25 cellular contexts compared by ENCODE assay signal in genomic region chr10:124219655-124220054, GRCh38.
DNase-seq lines count a peak whose midpoint lies in the region; FAIRE-seq and TF ChIP-seq lines count a peak whose summit lies in the region.
"Had no signal": no experiment of that assay in that cellular context is flagged by ENCODE, and none has a peak within 500 bp of the region (broad histone marks: within the 10 kb centered on the region; RNA-seq: fewer than 3 reads in every experiment).

No MANE protein-coding gene starts in this region.

- FAIRE-seq in H1 (lab: Jason Lieb, UNC), result no peak
- FAIRE-seq: A549, GM12878, GM12892, GM18507 had no signal

- WGBS in H1 (ENCODE audit: extremely low coverage in 1 of 2, insufficient coverage in 1 of 2, insufficient read length in 1 of 2, insufficient replicate concordance in 2 of 2, low coverage in 1 of 2, low lambda C conversion rate in 2 of 2, missing lambda C conversion rate in 1 of 2), 2 experiments, result 72% methylated on average over 7 of the region's 7 CpGs; no CpG with 5 or more reads in 1 of the 2 experiments
- 77% methylated on average over 7 of the region's 7 CpGs for WGBS in mesenchymal stem cell
- no CpG with 5 or more reads among the region's 7 CpGs for WGBS in neuronal stem cell (ENCODE audit: extremely low coverage in 2 of 2, insufficient read length in 2 of 2, insufficient replicate concordance in 1 of 2), 2 donors

- no peak overlapping the region for H3K27ac ChIP-seq in H1 (ENCODE audit: low read depth, low read length)
- no peak overlapping the region for H3K27ac ChIP-seq in mesenchymal stem cell (ENCODE audit: low read length, poor library complexity, severe bottlenecking)
- H3K27ac ChIP-seq in neuronal stem cell (replicated peaks; ENCODE audit: low read length), result no peak overlapping the region
- H3K27ac ChIP-seq in left ventricle myocardium inferior (replicated peaks), result no peak overlapping the region
- H3K27ac ChIP-seq: 22Rv1, A549, C4-2B had no signal

- no peaks in the 10 kb centered on the region for H4K20me1 ChIP-seq in H1 (replicated peaks in 1 of 2; ENCODE audit: control insufficient read depth in 1 of 2, insufficient read depth in 2 of 2, low read length in 2 of 2)
- H4K20me1 ChIP-seq: BLaER1 treated with 17β-estradiol and CSF1 and Interleukin-3, amounts not matched to agents 10 nM and 100 nM had no signal

- POLR2A ChIA-PET in H1 (lab: Charles Lee; ENCODE audit: partially characterized antibody), result no interaction called here

- H2BK20ac ChIP-seq in H1 (ENCODE audit: low read length), result no peak overlapping the region

- H3K27me3 ChIP-seq in H1 (replicated peaks in 1 of 4; ENCODE audit: control insufficient read depth in 3 of 4, extremely low read depth in 1 of 4, insufficient read depth in 3 of 4, low read length in 3 of 4) (no peaks in the 10 kb centered on the region; a peak in 2 of 7 replicates), mesenchymal stem cell (ENCODE audit: control insufficient read depth in 1 of 2, insufficient read depth in 1 of 2, low read length in 2 of 2) (peaks cover 0 to 71% of the 10 kb centered on the region in 2 experiments), neuronal stem cell (ENCODE audit: control insufficient read depth in 3 of 3, insufficient read depth in 3 of 3, low read depth in 1 of 3, low read length in 3 of 3) (peaks cover 0 to 2% (median 0%) of the 10 kb centered on the region in 3 experiments), left ventricle myocardium inferior (ENCODE audit: low read depth) (peaks cover 60% of the 10 kb centered on the region)

- no peak for TF ChIP-seq POLR2A in H1 (IDR thresholded peaks at IDR 0.05; ENCODE audit: control extremely low read depth in 1 of 2, low read depth in 2 of 2, low read length in 2 of 2)

- H2AK5ac ChIP-seq in H1 (ENCODE audit: low read depth, low read length) (no peak overlapping the region), mesenchymal stem cell (ENCODE audit: low read length, severe bottlenecking) (peak overlapping the region; percentile 8), neuronal stem cell (ENCODE audit: low read depth, low read length) (peak overlapping the region; percentile 26)

- H2BK15ac ChIP-seq in H1 (ENCODE audit: low read length), result no peak overlapping the region
- no peak overlapping the region for H2BK15ac ChIP-seq in mesenchymal stem cell (ENCODE audit: low read depth, poor library complexity, severe bottlenecking)
- no peak overlapping the region for H2BK15ac ChIP-seq in neuronal stem cell (ENCODE audit: low read length)

- H3K4me2 ChIP-seq in H1 (ENCODE audit: insufficient read depth in 1 of 2, low read depth in 2 of 2, low read length in 2 of 2), result no peak overlapping the region
- no peak overlapping the region for H3K4me2 ChIP-seq in mesenchymal stem cell (ENCODE audit: low read length, poor library complexity, severe bottlenecking)
- H3K4me2 ChIP-seq in neuronal stem cell (ENCODE audit: insufficient read depth, low read length, poor library complexity, severe bottlenecking), result no peak overlapping the region
- H3K4me2 ChIP-seq: A549 had no signal

- CTCF ChIA-PET in H1 (lab: Charles Lee; ENCODE audit: partially characterized antibody), result interaction anchor here (0.7 to 3.9 kb wide), 12 partner anchors 12 to 225 kb away, joined by 3 to 46 read pairs (median 5); no protein-coding TSS in a partner anchor

- H3K4me1 ChIP-seq in H1 (replicated peaks in 1 of 4; ENCODE audit: control insufficient read depth in 3 of 4, insufficient read depth in 4 of 4, low read length in 3 of 4) (peaks cover 0 to 8% (median 6%) of the 10 kb centered on the region in 4 experiments; a peak in 3 of 7 replicates), mesenchymal stem cell (ENCODE audit: control insufficient read depth, insufficient read depth, low read depth, low read length) (peaks cover 32% of the 10 kb centered on the region), neuronal stem cell (ENCODE audit: control insufficient read depth in 2 of 2, insufficient read depth in 1 of 2, low read depth in 1 of 2, low read length in 2 of 2) (peaks cover 0 to 5% of the 10 kb centered on the region in 2 donors), left ventricle myocardium inferior (peaks cover 24% of the 10 kb centered on the region)
- H3K4me1 ChIP-seq: A549 had no signal

- H3K9ac ChIP-seq in H1 (replicated peaks in 1 of 4; ENCODE audit: extremely low read depth in 1 of 4, low read depth in 3 of 4, low read length in 3 of 4) (no peak overlapping the region), mesenchymal stem cell (ENCODE audit: low read length) (no peak overlapping the region), neuronal stem cell (ENCODE audit: low read depth, low read length, poor library complexity) (no peak overlapping the region)

- H2AFZ ChIP-seq in H1 (ENCODE audit: low read length) (no peak overlapping the region), mesenchymal stem cell (ENCODE audit: low read depth, low read length) (no peak overlapping the region), neuronal stem cell (ENCODE audit: low read length) (no peak overlapping the region)

- H3K56ac ChIP-seq in H1 (replicated peaks; ENCODE audit: insufficient read length, low read depth, low read length), result no peak overlapping the region

- H3K23me2 ChIP-seq in H1 (ENCODE audit: low read depth, low read length), result no peaks in the 10 kb centered on the region

- no peaks in the 10 kb centered on the region for H3K79me2 ChIP-seq in H1 (ENCODE audit: control insufficient read depth in 1 of 2, insufficient read depth in 2 of 2, low read length in 2 of 2)

- intact Hi-C loops in left ventricle myocardium inferior (cut with micrococcal nuclease), result loop anchor here (10.0 kb wide), 1 partner anchor 65 kb away; no protein-coding TSS in a partner anchor

- H3K4me3 ChIP-seq in H1 (ENCODE audit: extremely low read depth in 1 of 4, insufficient read depth in 2 of 4, low read depth in 3 of 4, low read length in 4 of 4) (no peak overlapping the region), mesenchymal stem cell (ENCODE audit: insufficient read depth in 1 of 2, low read depth in 1 of 2, low read length in 2 of 2) (no peak overlapping the region), neuronal stem cell (ENCODE audit: low read length in 2 of 2) (no peak overlapping the region), left ventricle myocardium inferior (no peak overlapping the region)
- H3K4me3 ChIP-seq: A549; BLaER1 treated with 17β-estradiol and CSF1 and Interleukin-3, amounts not matched to agents 10 nM and 100 nM; GM12878 had no signal

- H3K14ac ChIP-seq in H1 (ENCODE audit: insufficient read length), result no peak overlapping the region
- no peak overlapping the region for H3K14ac ChIP-seq in mesenchymal stem cell (ENCODE audit: low read length in 2 of 2)
- H3K14ac ChIP-seq in neuronal stem cell (ENCODE audit: low read length), result no peak overlapping the region

- no peak overlapping the region; the same call in 1 of the 2 replicates for H2BK12ac ChIP-seq in H1 (ENCODE audit: low read depth, low read length)
- no peak overlapping the region for H2BK12ac ChIP-seq in mesenchymal stem cell (ENCODE audit: low read length in 2 of 2)
- no peak overlapping the region for H2BK12ac ChIP-seq in neuronal stem cell (ENCODE audit: low read length)

- H3K4ac ChIP-seq in H1 (replicated peaks; ENCODE audit: insufficient read length, low read depth, low read length), result no peak overlapping the region
- no peak overlapping the region for H3K4ac ChIP-seq in mesenchymal stem cell (ENCODE audit: low read depth in 1 of 2, low read length in 2 of 2)
- H3K4ac ChIP-seq in neuronal stem cell (ENCODE audit: low read length), result no peak overlapping the region

- no peaks in the 10 kb centered on the region for H3K9me3 ChIP-seq in H1 (ENCODE audit: insufficient read depth in 2 of 2, low read depth in 1 of 2, low read length in 1 of 2)
- H3K9me3 ChIP-seq in mesenchymal stem cell (ENCODE audit: control insufficient read depth, low read length), result no peaks in the 10 kb centered on the region
- no peaks in the 10 kb centered on the region for H3K9me3 ChIP-seq in neuronal stem cell (replicated peaks in 1 of 2; ENCODE audit: control insufficient read depth in 2 of 2, insufficient read depth in 1 of 2, low read depth in 1 of 2, low read length in 2 of 2)
- H3K9me3 ChIP-seq in left ventricle myocardium inferior (replicated peaks), result no peaks in the 10 kb centered on the region
- H3K9me3 ChIP-seq: A549 had no signal

- H3K36me3 ChIP-seq in H1 (ENCODE audit: control insufficient read depth in 2 of 4, insufficient read depth in 4 of 4, low read length in 3 of 4), result no peaks in the 10 kb centered on the region
- H3K36me3 ChIP-seq in mesenchymal stem cell (ENCODE audit: control insufficient read depth in 1 of 2, insufficient read depth in 2 of 2, low read depth in 1 of 2, low read length in 2 of 2), result no peaks in the 10 kb centered on the region
- H3K36me3 ChIP-seq in neuronal stem cell (replicated peaks in 1 of 2; ENCODE audit: control insufficient read depth in 2 of 2, insufficient read depth in 2 of 2, low read length in 2 of 2), result no peaks in the 10 kb centered on the region
- H3K36me3 ChIP-seq in left ventricle myocardium inferior, result no peaks in the 10 kb centered on the region
- H3K36me3 ChIP-seq: BLaER1 treated with 17β-estradiol and CSF1 and Interleukin-3, amounts not matched to agents 10 nM and 100 nM had no signal

- TF ChIP-seq CTCF in H1 (IDR thresholded peaks at IDR 0.05; ENCODE audit: control extremely low read depth in 1 of 3, insufficient read depth in 1 of 3, low read depth in 1 of 3, low read length in 3 of 3) (no peak), left ventricle myocardium inferior (IDR thresholded peaks at IDR 0.05; ENCODE audit: borderline replicate concordance) (no peak)

- H3K79me1 ChIP-seq in H1 (ENCODE audit: low read depth, low read length), result no peaks in the 10 kb centered on the region
- no peaks in the 10 kb centered on the region for H3K79me1 ChIP-seq in mesenchymal stem cell (replicated peaks; ENCODE audit: low read length, poor library complexity, severe bottlenecking)
- H3K79me1 ChIP-seq in neuronal stem cell (ENCODE audit: low read depth, low read length), result no peaks in the 10 kb centered on the region

- no peak overlapping the region for H2BK120ac ChIP-seq in H1 (replicated peaks; ENCODE audit: low read depth, low read length)
- H2BK120ac ChIP-seq in mesenchymal stem cell (ENCODE audit: low read depth, low read length), result no peak overlapping the region
- H2BK120ac ChIP-seq in neuronal stem cell (ENCODE audit: low read depth, low read length), result no peak overlapping the region

- H4K91ac ChIP-seq in H1 (replicated peaks; ENCODE audit: insufficient read length, low read length) (no peak overlapping the region), mesenchymal stem cell (ENCODE audit: low read length) (no peak overlapping the region), neuronal stem cell (ENCODE audit: low read depth, low read length, poor library complexity) (no peak overlapping the region)

- no peak for TF ChIP-seq RAD21 in H1 (IDR thresholded peaks at IDR 0.05 in 1 of 2, conservative IDR thresholded peaks at IDR 0.05 in 1 of 2; ENCODE audit: low read depth in 2 of 2, low read length in 2 of 2)

- no peak overlapping the region for H3K18ac ChIP-seq in H1 (ENCODE audit: extremely low read depth, low read length)
- H3K18ac ChIP-seq in mesenchymal stem cell (ENCODE audit: low read depth in 1 of 2, low read length in 2 of 2), result no peak overlapping the region
- no peak overlapping the region for H3K18ac ChIP-seq in neuronal stem cell (ENCODE audit: low read length)

- DNase-seq in H1 (ENCODE audit: low read depth in 1 of 2, low spot score in 2 of 2) (no peak), mesenchymal stem cell (no peak), neuronal stem cell (ENCODE audit: low spot score) (no peak), CD1c-positive myeloid dendritic cell (ENCODE audit: extremely low spot score) (no peak), left ventricle myocardium inferior (no peak)
- DNase-seq in activated effector memory CD4-positive, alpha-beta T cell treated with Interleukin-2 at 50 U/mL for 16 hours, result no peak
- DNase-seq: AML-193; CD4-positive, alpha-beta memory T cell; CD4-positive, CD25-positive, alpha-beta regulatory T cell; CD8-positive, alpha-beta memory T cell; COR-L47; DMS 273 treated with DMSO at 0.1 percent for 48 hours; DMS153; DMS53; DMS79; DND-41; EL; GDM1 had no signal

- no peak overlapping the region for H4K5ac ChIP-seq in H1 (ENCODE audit: insufficient read length, low read depth, low read length)

- H3K23ac ChIP-seq in H1 (ENCODE audit: insufficient read length), result no peak overlapping the region
- H3K23ac ChIP-seq in mesenchymal stem cell (ENCODE audit: low read length in 2 of 2), result no peak overlapping the region
- H3K23ac ChIP-seq in neuronal stem cell (ENCODE audit: low read depth, low read length, poor library complexity), result no peak overlapping the region

- H4K8ac ChIP-seq in H1 (ENCODE audit: extremely low read depth, insufficient read depth, low read length), result peak overlapping the region; percentile 63; the same call in 1 of the 2 replicates
- H4K8ac ChIP-seq in mesenchymal stem cell (ENCODE audit: low read length), result no peak overlapping the region
- H4K8ac ChIP-seq in neuronal stem cell (ENCODE audit: low read depth, low read length), result no peak overlapping the region

- H2BK5ac ChIP-seq in H1 (ENCODE audit: low read depth, low read length), result no peak overlapping the region
- no peak overlapping the region for H2BK5ac ChIP-seq in mesenchymal stem cell (ENCODE audit: low read depth, low read length, poor library complexity, severe bottlenecking)
- no peak overlapping the region for H2BK5ac ChIP-seq in neuronal stem cell (ENCODE audit: low read length)

- no peak for TF ChIP-seq EP300 in H1 (IDR thresholded peaks at IDR 0.05; ENCODE audit: borderline replicate concordance in 1 of 2, low read depth in 2 of 2, low read length in 2 of 2)
